1 cellular context compared by ENCODE assay signal in genomic region chr9:16143310-16143709, GRCh38.
TF ChIP-seq lines count a peak whose summit lies in the region.

No MANE protein-coding gene starts in this region.

TF ChIP-seq in GM23338, 12 proteins besides CTCF, POLR2A, EP300 and RAD21 (continued from another document):
- TF ChIP-seq ZNF462 (CRISPR knock-in tag; IDR thresholded peaks at IDR 0.05) (no peak), JUNB (IDR thresholded peaks at IDR 0.05; ENCODE audit: unreplicated experiment) (no peak), EZH2 (IDR thresholded peaks at IDR 0.05; ENCODE audit: low read depth, unreplicated experiment) (no peak), ZNF114 (CRISPR knock-in tag; IDR thresholded peaks at IDR 0.05) (no peak), POLR2AphosphoS5 (IDR thresholded peaks at IDR 0.05; ENCODE audit: low read depth) (no peak), CREB1 (CRISPR knock-in tag; IDR thresholded peaks at IDR 0.05; ENCODE audit: low read depth) (no peak), STAT1 (IDR thresholded peaks at IDR 0.05; ENCODE audit: unreplicated experiment) (no peak), ETS1 (IDR thresholded peaks at IDR 0.05) (no peak), EZH2phosphoT487 (IDR thresholded peaks at IDR 0.05; ENCODE audit: unreplicated experiment) (no peak), ZNF331 (CRISPR knock-in tag; IDR thresholded peaks at IDR 0.05; ENCODE audit: low read depth) (no peak)
